5 cellular contexts compared by ENCODE assay signal in the genomic region with DNA sequence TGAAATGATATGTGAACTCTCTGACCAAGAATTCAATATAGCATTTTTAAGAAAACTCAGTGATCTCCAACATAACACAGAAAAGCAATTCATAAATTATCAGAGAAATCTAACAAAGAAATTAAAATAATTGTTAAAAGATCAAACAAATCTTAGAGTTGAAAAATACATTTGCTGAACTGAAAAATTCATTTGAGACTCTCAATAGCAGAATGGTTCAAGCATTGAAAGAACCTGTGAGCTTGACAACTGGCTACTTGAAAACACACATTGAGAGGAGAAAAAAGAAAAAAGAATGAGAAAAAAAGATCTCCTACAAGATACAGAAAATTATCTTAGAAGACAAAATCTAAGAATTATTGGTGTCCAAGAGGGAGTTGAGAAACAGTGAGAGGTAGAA.
"Had no signal": no experiment of that assay in that cellular context is flagged by ENCODE, and none has a peak within 500 bp of the region (broad histone marks: within the 10 kb centered on the region; RNA-seq: fewer than 3 reads in every experiment).

No MANE protein-coding gene starts in this region.

- H3K4me2 ChIP-seq: GM23338 had no signal

- DNase-seq: KG1 had no signal

- H3K36me3 ChIP-seq: HAP-1 had no signal

- H3K4me1 ChIP-seq: HAP-1 had no signal

- ATAC-seq: K562 had no signal

- H3K4me1 Mint-ChIP-seq: GM23338 had no signal

- H3K27ac ChIP-seq: HL-60 had no signal

- H3K4me3 Mint-ChIP-seq: GM23338 had no signal

- FAIRE-seq: K562 had no signal

- H3K27ac Mint-ChIP-seq: GM23338 had no signal

- H3K4me3 ChIP-seq: GM23338, HAP-1, K562 had no signal

- H2AFZ ChIP-seq: GM23338 had no signal
